Comparison of ENCODE assay signal across 8 cellular contexts in the genomic region with DNA sequence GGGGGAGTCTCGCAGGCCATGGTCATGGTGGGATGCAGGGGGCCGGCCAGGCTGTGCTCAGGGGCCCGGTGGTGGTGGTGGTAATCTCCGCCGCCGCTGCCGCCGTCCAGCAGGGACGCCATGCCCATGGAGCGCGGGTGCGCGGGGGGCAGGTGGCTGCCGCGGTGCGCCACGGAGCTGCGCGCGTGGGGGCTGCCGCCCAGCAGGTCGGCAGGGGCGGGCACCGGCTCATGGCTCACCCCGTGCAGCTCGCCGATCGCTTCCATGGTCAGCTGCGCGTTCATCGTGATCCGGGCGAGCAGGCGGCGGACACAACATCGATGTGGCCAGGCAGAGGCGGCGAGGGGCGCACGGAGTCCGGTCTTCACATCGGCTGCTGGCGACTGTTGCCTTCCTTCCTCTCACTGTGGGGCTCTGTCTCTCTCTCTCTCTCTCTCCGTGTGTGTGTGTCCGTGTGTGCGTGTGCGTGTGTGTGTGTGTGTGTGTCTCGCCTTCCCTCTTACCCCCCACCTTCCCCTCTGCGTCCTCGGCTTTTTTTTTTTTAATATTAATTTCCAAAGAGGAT. TPM values are rescaled to one million over a fixed set of nuclear protein-coding genes. Genes with fewer than 3 reads are reported as not detected.
DNase-seq lines count a peak whose midpoint lies in the region; ATAC-seq, FAIRE-seq and TF ChIP-seq lines count a peak whose summit lies in the region.

No MANE protein-coding gene starts in this region.

- POLR2A ChIA-PET in PC-9 (lab: Charles Lee; ENCODE audit: unreplicated experiment) = no interaction called here

- peak; percentile 51 for TF ChIP-seq RAD21 in neural cell (conservative IDR thresholded peaks at IDR 0.05)

- peak overlapping the region; percentile 53 for H3K4me3 ChIP-seq in AG10803 (ENCODE audit: low read length)
- no peak overlapping the region for H3K4me3 ChIP-seq in PC-9
- H3K4me3 ChIP-seq in effector memory CD4-positive, alpha-beta T cell (ENCODE audit: insufficient read depth, low read depth, low read length, poor library complexity, severe bottlenecking) = peak overlapping the region; percentile 55
- peak overlapping the region; percentile 77 for H3K4me3 ChIP-seq in neural cell (ENCODE audit: low read length)

- peak overlapping the region; percentile 58 for H3K9ac ChIP-seq in neural cell (ENCODE audit: low read length)

- no TSS peak for BruUV-seq in PC-9 (replicated peaks; lab: Mats Ljungman, UMichigan)

- no peak for TF ChIP-seq EP300 in neural cell (conservative IDR thresholded peaks at IDR 0.05; ENCODE audit: poor library complexity, severe bottlenecking)

- H2AFZ ChIP-seq in PC-9 (no peak overlapping the region), neural cell (ENCODE audit: low read depth, low read length) (peak overlapping the region; percentile 45)

- no peak for FAIRE-seq in GM19239 (lab: Jason Lieb, UNC)

- H3K9me3 ChIP-seq in PC-9 (ENCODE audit: insufficient read depth, low read depth) (no peaks in the 10 kb centered on the region), neural cell (ENCODE audit: low read length) (no peaks in the 10 kb centered on the region)
- no peaks in the 10 kb centered on the region for H3K9me3 ChIP-seq in effector memory CD4-positive, alpha-beta T cell (ENCODE audit: control insufficient read depth, low read length)

- intact Hi-C loops in PC-9 (cut with micrococcal nuclease; ENCODE audit: unreplicated experiment) = no loop called here

- H3K4me2 ChIP-seq in PC-9 = peak overlapping the region; percentile 19; the same call in 1 of the 2 replicates
- peak overlapping the region; percentile 62 for H3K4me2 ChIP-seq in neural cell (ENCODE audit: low read length)

- TF ChIP-seq CTCF in AG10803 (conservative IDR thresholded peaks at IDR 0.05; ENCODE audit: low read length) (no peak), PC-9 (conservative IDR thresholded peaks at IDR 0.05) (no peak), neural cell (IDR thresholded peaks at IDR 0.05; ENCODE audit: poor library complexity, severe bottlenecking) (peak; percentile 25)

- H3K27me3 ChIP-seq in PC-9 (ENCODE audit: insufficient read depth, low read depth) (peaks cover 11% of the 10 kb centered on the region; the same call in 1 of the 2 replicates), neural cell (ENCODE audit: insufficient read depth, low read depth, low read length) (peaks cover 99% of the 10 kb centered on the region)
- peaks cover 80% of the 10 kb centered on the region for H3K27me3 ChIP-seq in effector memory CD4-positive, alpha-beta T cell (replicated peaks; ENCODE audit: control insufficient read depth, insufficient read depth, low read length, poor library complexity, severe bottlenecking)

- peak; percentile 22 for ATAC-seq in GM19438 (IDR thresholded peaks at IDR 0.05; ENCODE audit: low read depth, unreplicated experiment)

- no peaks in the 10 kb centered on the region for H3K79me2 ChIP-seq in PC-9 (ENCODE audit: low read depth)
- H3K79me2 ChIP-seq in neural cell (replicated peaks; ENCODE audit: insufficient read depth, low read length) = no peaks in the 10 kb centered on the region

- H3K36me3 ChIP-seq in PC-9 (ENCODE audit: low read depth) (no peaks in the 10 kb centered on the region), neural cell (ENCODE audit: insufficient read depth, low read length) (no peaks in the 10 kb centered on the region)
- H3K36me3 ChIP-seq in effector memory CD4-positive, alpha-beta T cell (ENCODE audit: control insufficient read depth, insufficient read depth, low read length) = no peaks in the 10 kb centered on the region

- H4K20me1 ChIP-seq in PC-9 (ENCODE audit: insufficient read depth) (no peaks in the 10 kb centered on the region), neural cell (ENCODE audit: insufficient read depth) (no peaks in the 10 kb centered on the region)

- H3F3A ChIP-seq in PC-9 (ENCODE audit: insufficient read depth, low read depth) (no peaks in the 10 kb centered on the region), neural cell (ENCODE audit: insufficient read depth, low read length, poor library complexity, severe bottlenecking) (no peaks in the 10 kb centered on the region)

- H3K9me2 ChIP-seq in PC-9 (ENCODE audit: insufficient read depth) = no peaks in the 10 kb centered on the region
- H3K9me2 ChIP-seq in neural cell (ENCODE audit: insufficient read depth, low read length) = no peaks in the 10 kb centered on the region

- H3K27ac ChIP-seq in PC-9 (no peak overlapping the region), neural cell (ENCODE audit: low read length) (peak overlapping the region; percentile 37)
- H3K27ac ChIP-seq in effector memory CD4-positive, alpha-beta T cell (ENCODE audit: insufficient read depth, low read length, poor library complexity, severe bottlenecking) = no peak overlapping the region

- H3K4me1 ChIP-seq in PC-9 (replicated peaks; ENCODE audit: insufficient read depth) = no peaks in the 10 kb centered on the region
- H3K4me1 ChIP-seq in effector memory CD4-positive, alpha-beta T cell (ENCODE audit: control insufficient read depth, insufficient read depth, low read length, poor library complexity, severe bottlenecking) = peaks cover 34% of the 10 kb centered on the region

- DNase-seq in AG10803 (ENCODE audit: low read depth) (no peak), PC-9 (no peak), GM19239 (ENCODE audit: insufficient read length, low spot score) (no peak), A172 (ENCODE audit: low spot score) (no peak), GM19240 (ENCODE audit: insufficient read length, low spot score) (no peak)
- DNase-seq in effector memory CD4-positive, alpha-beta T cell = no peak

- CTCF ChIA-PET in PC-9 (lab: Charles Lee) = no interaction called here

TF ChIP-seq in neural cell, 6 proteins besides CTCF, POLR2A, EP300 and RAD21:
- TF ChIP-seq POLR2AphosphoS5 (IDR thresholded peaks at IDR 0.05) (peak; percentile 51), SMC3 (conservative IDR thresholded peaks at IDR 0.05; ENCODE audit: poor library complexity) (peak; percentile 23), TAF1 (IDR thresholded peaks at IDR 0.05; ENCODE audit: low read depth) (no peak), MXI1 (conservative IDR thresholded peaks at IDR 0.05; ENCODE audit: poor library complexity, severe bottlenecking) (peak; percentile 27)

RNA-seq across cellular contexts. Expression of a gene that starts 0.5 kb away (rescaled TPM):
- not detected in 2 replicates for total RNA-seq in PC-9 (2021)
- 1.2 and 3.4 TPM in 2 replicates for polyA plus RNA-seq in neural cell
- polyA minus RNA-seq in neural cell = 6.8 and 25.6 TPM in 2 replicates
- 0.05 TPM in 1 of 2 replicates, not detected in the other for total RNA-seq in A172 (2014; rRNA removed; shearing (Covaris generic))
